7 cellular contexts compared by ENCODE assay signal in genomic region chr4:145179201-145179860, GRCh38. TPM values are rescaled to one million over a fixed set of nuclear protein-coding genes. Genes with fewer than 3 reads are reported as not detected.
DNase-seq lines count a peak whose midpoint lies in the region; ATAC-seq and TF ChIP-seq lines count a peak whose summit lies in the region.

No MANE protein-coding gene starts in this region.

- ATAC-seq in GM18517 (IDR thresholded peaks at IDR 0.05; ENCODE audit: unreplicated experiment), result peak; percentile 36
- ATAC-seq in HG02759 (IDR thresholded peaks at IDR 0.05; ENCODE audit: unreplicated experiment), result peak; percentile 48
- ATAC-seq in activated CD8-positive, alpha-beta memory T cell treated with anti-CD3 and anti-CD28 coated beads, Interleukin-2, amount 10 ng/mL, durations not matched to agents 7 days and 5 days, result peak; percentile 53

- H3K4me3 ChIP-seq in endocrine pancreas (ENCODE audit: control insufficient read depth, insufficient read depth, low read length), result peak overlapping the region; percentile 96

- H3K36me3 Mint-ChIP-seq in activated CD8-positive, alpha-beta memory T cell treated with anti-CD3 and anti-CD28 coated beads, Interleukin-2, amount 10 ng/mL, durations not matched to agents 7 days and 5 days, result peaks cover 25% of the 10 kb centered on the region
- peaks cover 7% of the 10 kb centered on the region for H3K36me3 Mint-ChIP-seq in mesothelial cell of epicardium

- H3K4me1 Mint-ChIP-seq in activated CD8-positive, alpha-beta memory T cell treated with anti-CD3 and anti-CD28 coated beads, Interleukin-2, amount 10 ng/mL, durations not matched to agents 7 days and 5 days, result peaks cover 37% of the 10 kb centered on the region
- peaks cover 29% of the 10 kb centered on the region for H3K4me1 Mint-ChIP-seq in mesothelial cell of epicardium

- H3K9ac ChIP-seq in endocrine pancreas (ENCODE audit: control insufficient read depth, insufficient read depth, low read length), result peak overlapping the region; percentile 100

- CTCF ChIA-PET in activated CD8-positive, alpha-beta memory T cell treated with anti-CD3 and anti-CD28 coated beads, Interleukin-2, amount 10 ng/mL, durations not matched to agents 7 days and 5 days (lab: Charles Lee), result interaction anchor here (0.5 to 3.7 kb wide), 6 partner anchors 47 to 378 kb away, joined by 3 to 17 read pairs (median 3); partner anchors contain the start of genes ABCE1 and ANAPC10

- peaks cover 9% of the 10 kb centered on the region for H3K4me1 ChIP-seq in endocrine pancreas (ENCODE audit: control insufficient read depth, insufficient read depth, low read length)

- no peak for TF ChIP-seq CTCF in mesothelial cell of epicardium (IDR thresholded peaks at IDR 0.05; ENCODE audit: unreplicated experiment)

- no peaks in the 10 kb centered on the region for H3K27me3 ChIP-seq in endocrine pancreas (ENCODE audit: control insufficient read depth, insufficient read depth, low read length)

- no peaks in the 10 kb centered on the region for H3K9me3 ChIP-seq in endocrine pancreas (ENCODE audit: control insufficient read depth, low read length)

- H3K27ac Mint-ChIP-seq in activated CD8-positive, alpha-beta memory T cell treated with anti-CD3 and anti-CD28 coated beads, Interleukin-2, amount 10 ng/mL, durations not matched to agents 7 days and 5 days, result peak overlapping the region; percentile 97
- peak overlapping the region; percentile 96 for H3K27ac Mint-ChIP-seq in mesothelial cell of epicardium

- peak overlapping the region; percentile 93 for H3K4me3 Mint-ChIP-seq in activated CD8-positive, alpha-beta memory T cell treated with anti-CD3 and anti-CD28 coated beads, Interleukin-2, amount 10 ng/mL, durations not matched to agents 7 days and 5 days
- H3K4me3 Mint-ChIP-seq in mesothelial cell of epicardium, result peak overlapping the region; percentile 88

- no peaks in the 10 kb centered on the region for H3K9me3 Mint-ChIP-seq in activated CD8-positive, alpha-beta memory T cell treated with anti-CD3 and anti-CD28 coated beads, Interleukin-2, amount 10 ng/mL, durations not matched to agents 7 days and 5 days (ENCODE audit: low read depth)
- no peaks in the 10 kb centered on the region for H3K9me3 Mint-ChIP-seq in mesothelial cell of epicardium

- no peaks in the 10 kb centered on the region for H3K27me3 Mint-ChIP-seq in activated CD8-positive, alpha-beta memory T cell treated with anti-CD3 and anti-CD28 coated beads, Interleukin-2, amount 10 ng/mL, durations not matched to agents 7 days and 5 days
- H3K27me3 Mint-ChIP-seq in mesothelial cell of epicardium (ENCODE audit: low read depth), result no peaks in the 10 kb centered on the region

- H3K36me3 ChIP-seq in endocrine pancreas (ENCODE audit: control insufficient read depth, insufficient read depth, low read length), result no peaks in the 10 kb centered on the region

- DNase-seq in NCI-H526 treated with DMSO at 0.1 percent for 48 hours (lab: John Stamatoyannopoulos, UW), result peak; percentile 51
- peak; percentile 90 for DNase-seq in activated CD8-positive, alpha-beta memory T cell treated with anti-CD3 and anti-CD28 coated beads, Interleukin-2, amount 10 ng/mL, durations not matched to agents 7 days and 5 days
- DNase-seq in mesothelial cell of epicardium (ENCODE audit: low spot score in 2 of 2, unreplicated experiment in 2 of 2), result peak; percentile 30 to 49
- DNase-seq in stimulated activated CD8-positive, alpha-beta memory T cell treated with anti-CD3 and anti-CD28 coated beads, Interleukin-2, amount 100 ng/mL, for 1 hour (ENCODE audit: low read depth in 2 of 2), result peak; percentile 53 to 61

RNA-seq across cellular contexts. Expression of gene OTUD4, which starts 1.1 kb away (rescaled TPM):
- total RNA-seq in activated CD8-positive, alpha-beta memory T cell treated with anti-CD3 and anti-CD28 coated beads, Interleukin-2, amount 10 ng/mL, durations not matched to agents 7 days and 5 days, result 10 to 100 TPM; 48.9 to 57.8 TPM
- total RNA-seq in mesothelial cell of epicardium, result 37.8 to 38.3 TPM (median 38.3 TPM) in 3 replicates

Comparison
In these comparisons a context has a peak if more than half of its experiments do, and no peak if none do; other contexts are left out.
1. Peak in every context shown above with its lines: DNase-seq, ATAC-seq and H3K4me3 ChIP-seq.
2. DNase-seq: peak in every context shown above with its lines; median percentile 90 in activated CD8-positive, alpha-beta memory T cell treated with anti-CD3 and anti-CD28 coated beads, Interleukin-2, amount 10 ng/mL, durations not matched to agents 7 days and 5 days; 57 in stimulated activated CD8-positive, alpha-beta memory T cell treated with anti-CD3 and anti-CD28 coated beads, Interleukin-2, amount 100 ng/mL, for 1 hour; 51 in NCI-H526 treated with DMSO at 0.1 percent for 48 hours; 40 in mesothelial cell of epicardium.